8 cellular contexts compared by ENCODE assay signal in genomic region chr5:179822444-179822990, GRCh38. TPM values are rescaled to one million over a fixed set of nuclear protein-coding genes. Genes with fewer than 3 reads are reported as not detected.
DNase-seq lines count a peak whose midpoint lies in the region; ATAC-seq, FAIRE-seq and TF ChIP-seq lines count a peak whose summit lies in the region.

No MANE protein-coding gene starts in this region.

- no peak for TF ChIP-seq RAD21 in A549 (conservative IDR thresholded peaks at IDR 0.05 in 1 of 2, IDR thresholded peaks at IDR 0.05 in 1 of 2)

- 0 out of 2 replicates have a peak, but pooled peaks have one; percentile 21 for TF ChIP-seq POLR2A in A549 (IDR thresholded peaks at IDR 0.05; ENCODE audit: low read length)

- TF ChIP-seq EP300 in A549 (IDR thresholded peaks at IDR 0.05) = no peak

- no peaks in the 10 kb centered on the region for H3K27me3 ChIP-seq in HUES6 (ENCODE audit: control insufficient read depth, insufficient read depth, low read length)
- no peaks in the 10 kb centered on the region for H3K27me3 ChIP-seq in muscle layer of duodenum (ENCODE audit: low read depth, low read length)

- TF ChIP-seq CTCF in A549 (IDR thresholded peaks at IDR 0.05) (no peak), cardiac fibroblast (IDR thresholded peaks at IDR 0.05; ENCODE audit: low read depth, low read length) (no peak), D721Med (IDR thresholded peaks at IDR 0.05; ENCODE audit: insufficient read depth, missing control alignments) (no peak)

- H3K27ac ChIP-seq in A549 (peak overlapping the region; percentile 95 to 98), HUES6 (ENCODE audit: low read depth, low read length) (no peak overlapping the region), muscle layer of duodenum (ENCODE audit: low read length) (peak overlapping the region; percentile 89)

- POLR2A ChIA-PET in A549 (lab: Yijun Ruan, JAX) = interaction anchor here (0.6 to 1.3 kb wide), 5 partner anchors 8 to 262 kb away, joined by 3 to 6 read pairs (median 4); no protein-coding TSS in a partner anchor

- H3K4me2 ChIP-seq in A549 = peak overlapping the region; percentile 96

- H3K4me1 ChIP-seq in A549 = peaks cover 79% of the 10 kb centered on the region
- H3K4me1 ChIP-seq in HUES6 (ENCODE audit: control insufficient read depth, insufficient read depth, low read length) = peaks cover 36% of the 10 kb centered on the region
- H3K4me1 ChIP-seq in muscle layer of duodenum (ENCODE audit: control insufficient read depth in 1 of 2, insufficient read depth in 2 of 2, low read length in 2 of 2) = peaks cover 25 to 70% of the 10 kb centered on the region in 2 donors

- peak overlapping the region; percentile 26 for H3K9ac ChIP-seq in HUES6 (ENCODE audit: low read length)

- H3K36me3 ChIP-seq in HUES6 (ENCODE audit: control insufficient read depth, insufficient read depth, low read length) (peaks cover 55% of the 10 kb centered on the region), muscle layer of duodenum (ENCODE audit: control insufficient read depth in 1 of 2, insufficient read depth in 2 of 2, low read length in 2 of 2) (peaks cover 47 to 80% of the 10 kb centered on the region in 2 donors)

- 11% methylated on average over 8 of the region's 8 CpGs for WGBS in A549 (ENCODE audit: missing lambda C conversion rate)

- no peak for ATAC-seq in A549

- H3K9me3 ChIP-seq in A549 = no peaks in the 10 kb centered on the region
- H3K9me3 ChIP-seq in HUES6 (ENCODE audit: control insufficient read depth, insufficient read depth, low read depth, low read length) = no peaks in the 10 kb centered on the region
- no peaks in the 10 kb centered on the region for H3K9me3 ChIP-seq in muscle layer of duodenum (ENCODE audit: control insufficient read depth in 1 of 2, low read length in 2 of 2)

- DNase-seq in A549 (ENCODE audit: low read depth in 1 of 2, low spot score in 1 of 2) (no peak), cardiac fibroblast (ENCODE audit: low read depth in 2 of 2) (no peak), DMS153 (lab: John Stamatoyannopoulos, UW) (no peak), D721Med (ENCODE audit: insufficient read length, low spot score) (no peak), NCI-H524 (lab: John Stamatoyannopoulos, UW) (no peak), NCI-H187 (lab: John Stamatoyannopoulos, UW) (no peak)

- CTCF ChIA-PET in A549 (lab: Yijun Ruan, JAX) = interaction anchor here (1.4 to 4.8 kb wide), 4 partner anchors 10 to 86 kb away, joined by 5 to 27 read pairs (median 6); partner anchors contain the start of gene TBC1D9B

- H3K4me3 ChIP-seq in A549 (peak overlapping the region; percentile 81), HUES6 (ENCODE audit: low read depth, low read length) (peak overlapping the region; percentile 80), cardiac fibroblast (replicated peaks in 1 of 2; ENCODE audit: low read depth in 2 of 2, low read length in 2 of 2) (peak overlapping the region; percentile 85 to 91), muscle layer of duodenum (ENCODE audit: low read depth in 1 of 2, low read length in 2 of 2) (peak overlapping the region; percentile 58 to 91)

- no peak for FAIRE-seq in A549 (lab: Jason Lieb, UNC)
- no peak for FAIRE-seq in D721Med (lab: Jason Lieb, UNC)

TF ChIP-seq in A549, 52 proteins besides CTCF, POLR2A, EP300 and RAD21:
- TF ChIP-seq CHD2 (IDR thresholded peaks at IDR 0.05; ENCODE audit: low read length, partially characterized antibody) (peak; percentile 14), JUN (IDR thresholded peaks at IDR 0.05) (peak in 1 of 2 experiments; percentile 29; a peak in 3 of 5 replicates), FOSB (CRISPR knock-in tag; IDR thresholded peaks at IDR 0.05) (peak; percentile 5; the same call in 1 of the 2 replicates), JUNB (IDR thresholded peaks at IDR 0.05) (no peak), POLR2AphosphoS2 (conservative IDR thresholded peaks at IDR 0.05; ENCODE audit: low read length) (peak; percentile 92)
- TF ChIP-seq, protein P1, sequence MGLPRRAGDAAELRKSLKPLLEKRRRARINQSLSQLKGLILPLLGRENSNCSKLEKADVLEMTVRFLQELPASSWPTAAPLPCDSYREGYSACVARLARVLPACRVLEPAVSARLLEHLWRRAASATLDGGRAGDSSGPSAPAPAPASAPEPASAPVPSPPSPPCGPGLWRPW (IDR thresholded peaks at IDR 0.05) = no peak

RNA-seq across cellular contexts. Expression of gene SQSTM1, which starts 1.8 kb away (rescaled TPM):
- polyA plus RNA-seq in A549 (2011; rRNA removed) (362 and 415 TPM in 2 replicates), A549 (2017; fragmentation: RNase III; extraction: RNeasy Plus Mini Kit Qiagen cat#74134 plus additional on column Dnase treatment) (529 to 625 TPM (median 606 TPM) in 3 replicates)
- polyA plus RNA-seq in A549 (2012; cell fraction: cytosol; rRNA removed) = 377 and 435 TPM in 2 replicates
- 848 and 893 TPM in 2 replicates for polyA plus RNA-seq in A549 (2012; cell fraction: nucleus; rRNA removed)
- polyA minus RNA-seq in A549 (2011; rRNA and poly(A)+ RNA removed) = 233 and 259 TPM in 2 replicates

RNA-seq across cellular contexts. Expression of gene MGAT4B, which starts 15.9 kb away (rescaled TPM):
- 57.4 and 110 TPM in 2 replicates for polyA plus RNA-seq in A549 (2011; rRNA removed)
- 145 and 194 TPM in 2 replicates for polyA plus RNA-seq in A549 (2012; cell fraction: cytosol; rRNA removed)
- 436 and 532 TPM in 2 replicates for polyA plus RNA-seq in A549 (2012; cell fraction: nucleus; rRNA removed)
- polyA plus RNA-seq in A549 (2017; fragmentation: RNase III; extraction: RNeasy Plus Mini Kit Qiagen cat#74134 plus additional on column Dnase treatment) = 153 to 166 TPM (median 153 TPM) in 3 replicates
- 132 and 144 TPM in 2 replicates for polyA minus RNA-seq in A549 (2011; rRNA and poly(A)+ RNA removed)

RNA-seq across cellular contexts. Expression of gene LTC4S, which starts 28.7 kb away (rescaled TPM):
- polyA plus RNA-seq in A549 (2011; rRNA removed) (not detected in 2 replicates), A549 (2017; fragmentation: RNase III; extraction: RNeasy Plus Mini Kit Qiagen cat#74134 plus additional on column Dnase treatment) (0.26 TPM in 1 of 3 replicates, not detected in the others)
- 0.08 and 0.19 TPM in 2 replicates for polyA plus RNA-seq in A549 (2012; cell fraction: cytosol; rRNA removed)
- polyA plus RNA-seq in A549 (2012; cell fraction: nucleus; rRNA removed) = 0.67 and 1.3 TPM in 2 replicates
- not detected in 2 replicates for polyA minus RNA-seq in A549 (2011; rRNA and poly(A)+ RNA removed)

RNA-seq across cellular contexts. Expression of gene MRNIP, which starts 36.1 kb away (rescaled TPM):
- 21.4 and 26.1 TPM in 2 replicates for polyA plus RNA-seq in A549 (2011; rRNA removed)
- 19.4 and 20.7 TPM in 2 replicates for polyA plus RNA-seq in A549 (2012; cell fraction: cytosol; rRNA removed)
- polyA plus RNA-seq in A549 (2012; cell fraction: nucleus; rRNA removed) = 155 and 197 TPM in 2 replicates
- 29.7 to 35.9 TPM (median 30.5 TPM) in 3 replicates for polyA plus RNA-seq in A549 (2017; fragmentation: RNase III; extraction: RNeasy Plus Mini Kit Qiagen cat#74134 plus additional on column Dnase treatment)
- 12.2 and 13.2 TPM in 2 replicates for polyA minus RNA-seq in A549 (2011; rRNA and poly(A)+ RNA removed)
